ENCODE assay signal across 1 cellular context in genomic region chr2:157468931-157469708, GRCh38.
A peak's percentile ranks its signal among the peaks of the same experiment; 100 is the strongest.
TF ChIP-seq lines count a peak whose summit lies in the region.

No MANE protein-coding gene starts in this region.

TF ChIP-seq in GM12878, 131 proteins besides CTCF, POLR2A, EP300 and RAD21 (continued from another document):
- no peak for TF ChIP-seq ZBTB33 (IDR thresholded peaks at IDR 0.05)
- TF ChIP-seq PBX3 (IDR thresholded peaks at IDR 0.05; ENCODE audit: insufficient replicate concordance, low read depth, low read length) = peak; percentile 45
- TF ChIP-seq NFYA (IDR thresholded peaks at IDR 0.05; ENCODE audit: borderline replicate concordance, low read depth, low read length) = no peak
- TF ChIP-seq TCF12 (IDR thresholded peaks at IDR 0.05; ENCODE audit: low read depth, low read length) = peak; percentile 84
- TF ChIP-seq SIN3A (IDR thresholded peaks at IDR 0.05; ENCODE audit: low read depth, low read length) = no peak
- TF ChIP-seq ZNF384 (IDR thresholded peaks at IDR 0.05; ENCODE audit: borderline replicate concordance, low read depth, low read length) = peak; percentile 98
- TF ChIP-seq NFIC (IDR thresholded peaks at IDR 0.05; ENCODE audit: low read depth, low read length) = peak; percentile 100
- TF ChIP-seq KLF5 (IDR thresholded peaks at IDR 0.05; ENCODE audit: partially characterized antibody) = peak; percentile 73
